8 cellular contexts compared by ENCODE assay signal in genomic region chr10:9305018-9305655, GRCh38.
A peak's percentile ranks its signal among the peaks of the same experiment; 100 is the strongest.
DNase-seq lines count a peak whose midpoint lies in the region; ATAC-seq, FAIRE-seq and TF ChIP-seq lines count a peak whose summit lies in the region.

No MANE protein-coding gene starts in this region.

- intact Hi-C loops in left ventricle myocardium inferior (cut with micrococcal nuclease) = loop anchor here (10.0 kb wide), 1 partner anchor 1430 kb away; no protein-coding TSS in a partner anchor

- peaks cover 13% of the 10 kb centered on the region for H3K27me3 ChIP-seq in left ventricle myocardium inferior (ENCODE audit: low read depth)
- H3K27me3 ChIP-seq in right atrium auricular region = no peaks in the 10 kb centered on the region

- no peak for ATAC-seq in HG03196 (IDR thresholded peaks at IDR 0.05; ENCODE audit: unreplicated experiment)

- peak; percentile 24 for FAIRE-seq in RCC 7860 (lab: Jason Lieb, UNC)

- H3K9me3 ChIP-seq in left ventricle myocardium inferior (replicated peaks) (no peaks in the 10 kb centered on the region), right atrium auricular region (no peaks in the 10 kb centered on the region)

- DNase-seq in left ventricle myocardium inferior (no peak), right atrium auricular region (ENCODE audit: low spot score) (no peak), RCC 7860 (ENCODE audit: low spot score) (no peak), fibroblast of the aortic adventitia (ENCODE audit: low read depth) (peak; percentile 49), NCI-H187 (lab: John Stamatoyannopoulos, UW) (no peak), DMS153 treated with DMSO at 0.1 percent for 48 hours (lab: John Stamatoyannopoulos, UW; ENCODE audit: unreplicated experiment) (no peak)
- no peak for DNase-seq in activated CD4-positive, CD25-positive, alpha-beta regulatory T cell treated with anti-CD3 and anti-CD28 coated beads, Interleukin-2, amount 50 U/mL, for 72 hours

- TF ChIP-seq CTCF in left ventricle myocardium inferior (IDR thresholded peaks at IDR 0.05; ENCODE audit: borderline replicate concordance) (peak; percentile 43), right atrium auricular region (IDR thresholded peaks at IDR 0.05) (peak in 1 of 2 donors; percentile 52), fibroblast of the aortic adventitia (IDR thresholded peaks at IDR 0.05; ENCODE audit: insufficient read depth, low read length) (peak; percentile 52)

- H3K4me3 ChIP-seq in left ventricle myocardium inferior (no peak overlapping the region), right atrium auricular region (no peak overlapping the region), fibroblast of the aortic adventitia (ENCODE audit: low read depth, low read length) (no peak overlapping the region)

- no peak overlapping the region for H3K27ac ChIP-seq in left ventricle myocardium inferior (replicated peaks)
- H3K27ac ChIP-seq in right atrium auricular region = no peak overlapping the region

- H3K36me3 ChIP-seq in left ventricle myocardium inferior (no peaks in the 10 kb centered on the region), right atrium auricular region (no peaks in the 10 kb centered on the region)

- H3K4me1 ChIP-seq in left ventricle myocardium inferior = no peaks in the 10 kb centered on the region
- no peaks in the 10 kb centered on the region for H3K4me1 ChIP-seq in right atrium auricular region
